Comparison of ENCODE assay signal across 7 cellular contexts in genomic region chr3:13648060-13648743, GRCh38.
A peak's percentile ranks its signal among the peaks of the same experiment; 100 is the strongest.
DNase-seq lines count a peak whose midpoint lies in the region; ATAC-seq and TF ChIP-seq lines count a peak whose summit lies in the region.

No MANE protein-coding gene starts in this region.

- CTCF ChIA-PET in naive thymus-derived CD4-positive, alpha-beta T cell (lab: Charles Lee): interaction anchor here (0.7 to 14.9 kb wide), 18 partner anchors 10 to 632 kb away, joined by 3 to 522 read pairs (median 4); partner anchors contain the start of genes HDAC11 and WNT7A

- POLR2A ChIA-PET in naive thymus-derived CD4-positive, alpha-beta T cell (lab: Charles Lee): interaction anchor here (1.6 kb wide), 1 partner anchor 152 kb away, joined by 5 read pairs; no protein-coding TSS in a partner anchor

- H3K4me1 Mint-ChIP-seq in naive thymus-derived CD4-positive, alpha-beta T cell: peaks cover 14 to 38% (median 22%) of the 10 kb centered on the region in 7 donors
- peaks cover 47% of the 10 kb centered on the region for H3K4me1 Mint-ChIP-seq in stimulated activated effector memory CD8-positive, alpha-beta T cell treated with anti-CD3 and anti-CD28 coated beads, Interleukin-12 subunit alpha, Interleukin-12 subunit beta, amount 100 ng/mL, for 72 hours

- WGBS in esophagus muscularis mucosa: 3% methylated on average over 14 of the region's 16 CpGs

- H3K4me3 ChIP-seq in OCI-LY3 (ENCODE audit: low read length) (no peak overlapping the region), esophagus muscularis mucosa (peak overlapping the region in 1 of 4 donors; percentile 24)
- no peak overlapping the region for H3K4me3 ChIP-seq in naive thymus-derived CD4-positive, alpha-beta T cell (ENCODE audit: low read length)

- TF ChIP-seq POLR2A in esophagus muscularis mucosa (IDR thresholded peaks at IDR 0.05; ENCODE audit: low read depth): no peak

- peak overlapping the region in 2 of 9 donors; percentile 57 to 87 for H3K27ac Mint-ChIP-seq in naive thymus-derived CD4-positive, alpha-beta T cell
- H3K27ac Mint-ChIP-seq in stimulated activated effector memory CD8-positive, alpha-beta T cell treated with anti-CD3 and anti-CD28 coated beads, Interleukin-12 subunit alpha, Interleukin-12 subunit beta, amount 100 ng/mL, for 72 hours: no peak overlapping the region

- H3K27ac ChIP-seq in OCI-LY3 (ENCODE audit: low read length) (no peak overlapping the region), esophagus muscularis mucosa (replicated peaks in 1 of 4) (no peak overlapping the region)
- H3K27ac ChIP-seq in naive thymus-derived CD4-positive, alpha-beta T cell (ENCODE audit: low read depth, low read length): no peak overlapping the region

- H3K9me3 ChIP-seq in OCI-LY3 (ENCODE audit: insufficient read depth, low read length): no peaks in the 10 kb centered on the region
- H3K9me3 ChIP-seq in esophagus muscularis mucosa: no peaks in the 10 kb centered on the region
- no peaks in the 10 kb centered on the region for H3K9me3 ChIP-seq in naive thymus-derived CD4-positive, alpha-beta T cell (ENCODE audit: control insufficient read depth in 2 of 3, low read length in 3 of 3)

- H3K9ac ChIP-seq in OCI-LY3 (ENCODE audit: low read length): no peak overlapping the region

- ATAC-seq in HG03432 (IDR thresholded peaks at IDR 0.05; ENCODE audit: unreplicated experiment): peak; percentile 64
- peak; percentile 62 for ATAC-seq in naive thymus-derived CD4-positive, alpha-beta T cell
- ATAC-seq in stimulated activated effector memory CD8-positive, alpha-beta T cell treated with anti-CD3 and anti-CD28 coated beads, Interleukin-12 subunit alpha, Interleukin-12 subunit beta, amount 100 ng/mL, for 72 hours: peak; percentile 60

- H3K36me3 ChIP-seq in OCI-LY3 (replicated peaks; ENCODE audit: low read depth, low read length): no peaks in the 10 kb centered on the region
- H3K36me3 ChIP-seq in esophagus muscularis mucosa: no peaks in the 10 kb centered on the region
- no peaks in the 10 kb centered on the region for H3K36me3 ChIP-seq in naive thymus-derived CD4-positive, alpha-beta T cell (ENCODE audit: control insufficient read depth in 2 of 3, insufficient read depth in 3 of 3, low read length in 3 of 3)

- H3K4me1 ChIP-seq in OCI-LY3 (ENCODE audit: low read length) (peaks cover 11% of the 10 kb centered on the region), esophagus muscularis mucosa (peaks cover 15 to 27% (median 25%) of the 10 kb centered on the region in 4 donors)
- peaks cover 9 to 12% of the 10 kb centered on the region in 2 donors for H3K4me1 ChIP-seq in naive thymus-derived CD4-positive, alpha-beta T cell (ENCODE audit: control insufficient read depth in 2 of 2, insufficient read depth in 2 of 2, low read length in 2 of 2)

- intact Hi-C loops in esophagus muscularis mucosa (cut with DNase I): loop anchor here (2.0 kb wide), 1 partner anchor 153 kb away; no protein-coding TSS in a partner anchor
- intact Hi-C loops in naive thymus-derived CD4-positive, alpha-beta T cell (cut with micrococcal nuclease): loop anchor here (1.0 to 5.0 kb wide), 4 partner anchors 152 to 556 kb away; no protein-coding TSS in a partner anchor

- H2AFZ ChIP-seq in OCI-LY3 (ENCODE audit: low read depth, low read length): no peak overlapping the region

- H3K36me3 Mint-ChIP-seq in naive thymus-derived CD4-positive, alpha-beta T cell: no peaks in the 10 kb centered on the region
- H3K36me3 Mint-ChIP-seq in stimulated activated effector memory CD8-positive, alpha-beta T cell treated with anti-CD3 and anti-CD28 coated beads, Interleukin-12 subunit alpha, Interleukin-12 subunit beta, amount 100 ng/mL, for 72 hours: no peaks in the 10 kb centered on the region

- H3K27me3 Mint-ChIP-seq in naive thymus-derived CD4-positive, alpha-beta T cell: peaks cover 15 to 47% (median 20%) of the 10 kb centered on the region in 5 donors

- H3K4me3 Mint-ChIP-seq in naive thymus-derived CD4-positive, alpha-beta T cell: peak overlapping the region in 7 of 10 donors; percentile 17 to 64 (median 41)
- H3K4me3 Mint-ChIP-seq in stimulated activated effector memory CD8-positive, alpha-beta T cell treated with anti-CD3 and anti-CD28 coated beads, Interleukin-12 subunit alpha, Interleukin-12 subunit beta, amount 100 ng/mL, for 72 hours: peak overlapping the region; percentile 15

- H4K20me1 ChIP-seq in OCI-LY3 (ENCODE audit: insufficient read depth, low read length): no peaks in the 10 kb centered on the region

- peak; percentile 90 for DNase-seq in GM10266 (ENCODE audit: extremely low spot score)
- peak; percentile 76 for DNase-seq in activated T-cell treated with anti-CD3 and anti-CD28 coated beads for 48 hours (ENCODE audit: low read depth)
- peak; percentile 93 for DNase-seq in esophagus muscularis mucosa (ENCODE audit: extremely low spot score)
- peak; percentile 50 to 82 (median 72) for DNase-seq in naive thymus-derived CD4-positive, alpha-beta T cell
- peak; percentile 75 to 90 for DNase-seq in stimulated activated effector memory CD8-positive, alpha-beta T cell treated with anti-CD3 and anti-CD28 coated beads, Interleukin-12 subunit alpha, Interleukin-12 subunit beta, amount 100 ng/mL, for 72 hours (ENCODE audit: low spot score in 2 of 2)

- H3K9me3 Mint-ChIP-seq in naive thymus-derived CD4-positive, alpha-beta T cell: peaks cover 0 to 2% (median 0%) of the 10 kb centered on the region in 11 donors
- no peaks in the 10 kb centered on the region for H3K9me3 Mint-ChIP-seq in stimulated activated effector memory CD8-positive, alpha-beta T cell treated with anti-CD3 and anti-CD28 coated beads, Interleukin-12 subunit alpha, Interleukin-12 subunit beta, amount 100 ng/mL, for 72 hours

- TF ChIP-seq EP300 in esophagus muscularis mucosa (IDR thresholded peaks at IDR 0.05): no peak

- H3K4me2 ChIP-seq in OCI-LY3 (ENCODE audit: low read length): no peak overlapping the region

- peaks cover 70% of the 10 kb centered on the region for H3K27me3 ChIP-seq in OCI-LY3 (ENCODE audit: low read depth, low read length)
- peaks cover 0 to 27% (median 7%) of the 10 kb centered on the region in 4 donors for H3K27me3 ChIP-seq in esophagus muscularis mucosa
- H3K27me3 ChIP-seq in naive thymus-derived CD4-positive, alpha-beta T cell (ENCODE audit: control insufficient read depth in 2 of 2, insufficient read depth in 2 of 2, low read length in 2 of 2): no peaks in the 10 kb centered on the region

- TF ChIP-seq CTCF in GM10266 (IDR thresholded peaks at IDR 0.05; ENCODE audit: control insufficient read depth, insufficient read depth, low read depth, missing control alignments) (peak; percentile 97), OCI-LY3 (IDR thresholded peaks at IDR 0.05; ENCODE audit: low read depth, low read length) (peak; percentile 99), esophagus muscularis mucosa (IDR thresholded peaks at IDR 0.05) (peak in 2 of 3 experiments; percentile 89 to 95)

- H3K79me2 ChIP-seq in OCI-LY3 (ENCODE audit: low read length): no peaks in the 10 kb centered on the region
